ENCODE assay signal across 8 cellular contexts in the genomic region with DNA sequence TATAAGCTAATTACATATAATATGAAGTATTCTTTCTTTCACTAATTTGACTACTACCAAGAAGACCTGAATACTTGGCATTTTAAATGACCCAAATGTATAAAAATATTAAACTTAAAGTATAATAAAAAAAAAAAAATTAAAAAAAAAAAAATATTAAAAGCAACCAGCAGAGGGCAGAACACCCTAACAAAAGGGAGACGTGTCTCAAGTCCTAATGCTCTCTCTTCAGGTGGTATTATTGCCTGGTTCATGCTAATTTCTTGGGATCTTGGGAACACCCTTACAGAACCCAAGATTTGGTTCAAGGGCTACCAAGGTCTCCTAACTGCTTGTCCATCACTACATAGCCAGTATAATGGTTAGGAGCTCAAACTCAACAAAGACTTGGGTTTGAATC.
DNase-seq lines count a peak whose midpoint lies in the region; ATAC-seq, FAIRE-seq and TF ChIP-seq lines count a peak whose summit lies in the region.

No MANE protein-coding gene starts in this region.

- H3K27me3 Mint-ChIP-seq in astrocyte (ENCODE audit: low read depth, unreplicated experiment), result peaks cover 10% of the 10 kb centered on the region

- H3K27me3 ChIP-seq in astrocyte (ENCODE audit: insufficient read depth, low read length) (peaks cover 2% of the 10 kb centered on the region), lower lobe of right lung (ENCODE audit: low read depth) (no peaks in the 10 kb centered on the region)

- no peak overlapping the region for H3K27ac Mint-ChIP-seq in astrocyte (ENCODE audit: unreplicated experiment)

- H4K20me1 ChIP-seq in astrocyte (ENCODE audit: insufficient read depth, low read length), result no peaks in the 10 kb centered on the region

- H3K4me3 ChIP-seq in astrocyte (ENCODE audit: insufficient read depth, low read depth, low read length) (no peak overlapping the region), lower lobe of right lung (no peak overlapping the region)

- ATAC-seq in lower lobe of right lung (no peak), GM21515 (IDR thresholded peaks at IDR 0.05; ENCODE audit: unreplicated experiment) (no peak)

- peak; percentile 24 for TF ChIP-seq CTCF in astrocyte (IDR thresholded peaks at IDR 0.05; ENCODE audit: insufficient read depth, low read depth, low read length)
- TF ChIP-seq CTCF in lower lobe of right lung (IDR thresholded peaks at IDR 0.05), result peak; percentile 27

- H3K36me3 ChIP-seq in astrocyte (ENCODE audit: insufficient read depth, low read length) (no peaks in the 10 kb centered on the region), lower lobe of right lung (no peaks in the 10 kb centered on the region)

- intact Hi-C loops in lower lobe of right lung (cut with DNase I), result loop anchor here (10.0 kb wide), 1 partner anchor 815 kb away; a partner anchor contains a TSS

- no peaks in the 10 kb centered on the region for H3K9me3 ChIP-seq in astrocyte (ENCODE audit: insufficient read depth, low read depth, low read length)
- H3K9me3 ChIP-seq in lower lobe of right lung, result no peaks in the 10 kb centered on the region

- no peak overlapping the region for H2AFZ ChIP-seq in astrocyte (ENCODE audit: low read depth, low read length)

- no peak overlapping the region for H3K4me3 Mint-ChIP-seq in astrocyte (ENCODE audit: unreplicated experiment)

- no peak overlapping the region for H3K9ac ChIP-seq in astrocyte (ENCODE audit: low read length)

- H3K27ac ChIP-seq in astrocyte (ENCODE audit: low read depth, low read length), result no peak overlapping the region
- no peak overlapping the region for H3K27ac ChIP-seq in lower lobe of right lung

- no peak overlapping the region for H3K4me2 ChIP-seq in astrocyte (ENCODE audit: low read length)

- H3K79me2 ChIP-seq in astrocyte (ENCODE audit: insufficient read depth, low read length), result no peaks in the 10 kb centered on the region

- H3K4me1 Mint-ChIP-seq in astrocyte (ENCODE audit: low read depth, unreplicated experiment), result no peaks in the 10 kb centered on the region

- H3K9me3 Mint-ChIP-seq in astrocyte (ENCODE audit: unreplicated experiment), result no peaks in the 10 kb centered on the region

- H3K36me3 Mint-ChIP-seq in astrocyte (ENCODE audit: low read depth, unreplicated experiment), result no peaks in the 10 kb centered on the region

- FAIRE-seq in astrocyte (lab: Jason Lieb, UNC), result no peak

- no peaks in the 10 kb centered on the region for H3K4me1 ChIP-seq in astrocyte (ENCODE audit: insufficient read depth, low read length)
- no peaks in the 10 kb centered on the region for H3K4me1 ChIP-seq in lower lobe of right lung

- DNase-seq in DMS53 treated with DMSO at 0.1 percent for 48 hours (lab: John Stamatoyannopoulos, UW; ENCODE audit: unreplicated experiment) (peak; percentile 48), HS-27A (ENCODE audit: low read depth) (peak; percentile 0), astrocyte (ENCODE audit: low read depth) (peak; percentile 1), lower lobe of right lung (no peak), C1 segment of cervical spinal cord (lab: John Stamatoyannopoulos, UW) (no peak), epidermal melanocyte (ENCODE audit: insufficient read length, low spot score) (no peak)
- no peak for DNase-seq in stimulated activated CD4-positive, alpha-beta T cell treated with anti-CD3 and anti-CD28 coated beads, Interleukin-4, amount 100 ng/mL, for 1 hour

Comparison
In these comparisons a context has a peak if more than half of its experiments do, and no peak if none do; other contexts are left out.
1. DNase-seq: peak in DMS53 treated with DMSO at 0.1 percent for 48 hours (single experiment), HS-27A (single experiment) and astrocyte (single experiment); none in lower lobe of right lung (single experiment), stimulated activated CD4-positive, alpha-beta T cell treated with anti-CD3 and anti-CD28 coated beads, Interleukin-4, amount 100 ng/mL, for 1 hour (single experiment), C1 segment of cervical spinal cord (0 of 14) and epidermal melanocyte (single experiment).